In genomic region chr5:115428248-115428647, GRCh38 we compare ENCODE assay signal across 26 cellular contexts.
"Had no signal": no experiment of that assay in that cellular context is flagged by ENCODE, and none has a peak within 500 bp of the region (broad histone marks: within the 10 kb centered on the region; RNA-seq: fewer than 3 reads in every experiment).

No MANE protein-coding gene starts in this region.

- H3K36me3 Mint-ChIP-seq: activated CD4-positive, alpha-beta memory T cell treated with anti-CD3 and anti-CD28 coated beads for 36 hours; activated naive CD4-positive, alpha-beta T cell treated with anti-CD3 and anti-CD28 coated beads, Interleukin-2, amount 50 U/mL, for 72 hours had no signal

- H3K27ac ChIP-seq: ascending aorta, body of pancreas had no signal

- H3K27ac Mint-ChIP-seq: activated B cell treated with CpG ODN at 0.5 μM for 24 hours; activated CD4-positive, alpha-beta memory T cell treated with anti-CD3 and anti-CD28 coated beads for 36 hours; activated CD4-positive, alpha-beta T cell treated with anti-CD3 and anti-CD28 coated beads, Interleukin-2, amount 10 ng/mL, durations not matched to agents 24 days and 14 days; activated naive CD4-positive, alpha-beta T cell treated with anti-CD3 and anti-CD28 coated beads, Interleukin-2, amount 50 U/mL, for 72 hours; activated naive CD8-positive, alpha-beta T cell treated with anti-CD3 and anti-CD28 coated beads, Interleukin-2, amount 50 U/mL, for 24 hours; T-helper 1 cell treated with Interleukin-12 subunit alpha and Interleukin-12 subunit beta and Interleukin-4 antibody, amounts not matched to agents 30 μg/mL and 1 μg/mL, for 36 hours had no signal

- H3K4me3 Mint-ChIP-seq: activated B cell treated with CpG ODN at 0.5 μM for 24 hours; activated CD4-positive, alpha-beta memory T cell treated with anti-CD3 and anti-CD28 coated beads for 36 hours; activated CD4-positive, alpha-beta T cell treated with anti-CD3 and anti-CD28 coated beads, Interleukin-2, amount 10 ng/mL, durations not matched to agents 24 days and 14 days; activated naive CD8-positive, alpha-beta T cell treated with anti-CD3 and anti-CD28 coated beads, Interleukin-2, amount 50 U/mL, for 24 hours; activated T-cell treated with anti-CD3 and anti-CD28 coated beads, Interleukin-2, amount 50 U/mL, for 4 hours; T-helper 1 cell treated with Interleukin-12 subunit alpha and Interleukin-12 subunit beta and Interleukin-4 antibody, amounts not matched to agents 30 μg/mL and 1 μg/mL, for 36 hours had no signal

- H3K4me1 ChIP-seq: ascending aorta had no signal

- H3K4me3 ChIP-seq: ascending aorta, body of pancreas had no signal

- DNase-seq: activated B cell treated with CpG ODN at 0.5 μM for 24 hours; activated CD4-positive, alpha-beta memory T cell treated with anti-CD3 and anti-CD28 coated beads for 36 hours; activated CD4-positive, alpha-beta T cell treated with anti-CD3 and anti-CD28 coated beads for 1 hour; activated CD4-positive, alpha-beta T cell treated with anti-CD3 and anti-CD28 coated beads, Interleukin-2, amount 10 ng/mL, durations not matched to agents 24 days and 14 days; activated CD8-positive, alpha-beta memory T cell treated with anti-CD3 and anti-CD28 coated beads for 24 hours; activated effector memory CD4-positive, alpha-beta T cell treated with anti-CD3 and anti-CD28 coated beads, Interleukin-2, amount 50 U/mL, for 16 hours; activated naive CD4-positive, alpha-beta T cell treated with Interleukin-2 at 50 U/mL for 16 hours; activated naive CD8-positive, alpha-beta T cell treated with anti-CD3 and anti-CD28 coated beads, Interleukin-2, amount 50 U/mL, for 24 hours; activated T-cell treated with anti-CD3 and anti-CD28 coated beads, Interleukin-2, amount 50 U/mL, for 4 hours; amniotic stem cell; body of pancreas; central memory CD4-positive, alpha-beta T cell; Karpas-422; NCI-H1105 treated with DMSO at 0.1 percent for 48 hours; NCI-H146; NCI-H187 treated with DMSO at 0.1 percent for 48 hours; NCI-H2081 treated with DMSO at 0.1 percent for 48 hours; NCI-H2227 treated with DMSO at 0.1 percent for 48 hours; NCI-H446 treated with DMSO at 0.1 percent for 48 hours; NCI-H524 treated with DMSO at 0.1 percent for 48 hours; NCI-H774; NK-92 treated with Interleukin-12 subunit alpha and Interleukin-12 subunit beta, amount 100 ng/mL, for 24 hours; SHP77 treated with DMSO at 0.1 percent for 48 hours had no signal

- H3K27me3 ChIP-seq: ascending aorta, body of pancreas had no signal

- H3K36me3 ChIP-seq: ascending aorta had no signal

- H3K9me3 Mint-ChIP-seq: activated B cell treated with CpG ODN at 0.5 μM for 24 hours; activated CD4-positive, alpha-beta memory T cell treated with anti-CD3 and anti-CD28 coated beads for 36 hours; activated CD4-positive, alpha-beta T cell treated with anti-CD3 and anti-CD28 coated beads, Interleukin-2, amount 10 ng/mL, durations not matched to agents 24 days and 14 days; activated naive CD4-positive, alpha-beta T cell treated with anti-CD3 and anti-CD28 coated beads, Interleukin-2, amount 50 U/mL, for 72 hours; activated naive CD8-positive, alpha-beta T cell treated with anti-CD3 and anti-CD28 coated beads, Interleukin-2, amount 50 U/mL, for 24 hours; activated T-cell treated with anti-CD3 and anti-CD28 coated beads, Interleukin-2, amount 50 U/mL, for 4 hours; T-helper 1 cell treated with Interleukin-12 subunit alpha and Interleukin-12 subunit beta and Interleukin-4 antibody, amounts not matched to agents 30 μg/mL and 1 μg/mL, for 36 hours had no signal

- H3K4me1 Mint-ChIP-seq: activated CD4-positive, alpha-beta T cell treated with anti-CD3 and anti-CD28 coated beads, Interleukin-2, amount 10 ng/mL, durations not matched to agents 24 days and 14 days; activated naive CD8-positive, alpha-beta T cell treated with anti-CD3 and anti-CD28 coated beads, Interleukin-2, amount 50 U/mL, for 24 hours had no signal

- ATAC-seq: activated naive CD4-positive, alpha-beta T cell treated with anti-CD3 and anti-CD28 coated beads, Interleukin-2, amount 50 U/mL, for 72 hours; activated naive CD8-positive, alpha-beta T cell treated with anti-CD3 and anti-CD28 coated beads, Interleukin-2, amount 50 U/mL, for 24 hours; activated T-cell treated with anti-CD3 and anti-CD28 coated beads, Interleukin-2, amount 50 U/mL, for 4 hours; body of pancreas had no signal

- H3K9me3 ChIP-seq: ascending aorta, body of pancreas had no signal
